ENCODE assay signal across 1 cellular context in genomic region chr20:23156842-23157423, GRCh38.
TF ChIP-seq lines count a peak whose summit lies in the region.

No MANE protein-coding gene starts in this region.

TF ChIP-seq in IMR-90, 13 proteins besides CTCF, POLR2A, EP300 and RAD21 (continued from another document):
- TF ChIP-seq, protein P1, sequence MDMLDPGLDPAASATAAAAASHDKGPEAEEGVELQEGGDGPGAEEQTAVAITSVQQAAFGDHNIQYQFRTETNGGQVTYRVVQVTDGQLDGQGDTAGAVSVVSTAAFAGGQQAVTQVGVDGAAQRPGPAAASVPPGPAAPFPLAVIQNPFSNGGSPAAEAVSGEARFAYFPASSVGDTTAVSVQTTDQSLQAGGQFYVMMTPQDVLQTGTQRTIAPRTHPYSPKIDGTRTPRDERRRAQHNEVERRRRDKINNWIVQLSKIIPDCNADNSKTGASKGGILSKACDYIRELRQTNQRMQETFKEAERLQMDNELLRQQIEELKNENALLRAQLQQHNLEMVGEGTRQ (IDR thresholded peaks at IDR 0.05; ENCODE audit: low read depth, low read length), result no peak
- TF ChIP-seq ELK1 (IDR thresholded peaks at IDR 0.05; ENCODE audit: borderline replicate concordance, low read depth, low read length) (no peak), MAZ (IDR thresholded peaks at IDR 0.05; ENCODE audit: borderline replicate concordance, low read depth, low read length) (no peak), MXI1 (IDR thresholded peaks at IDR 0.05; ENCODE audit: borderline replicate concordance, low read depth, low read length) (no peak), RFX5 (IDR thresholded peaks at IDR 0.05; ENCODE audit: low read depth, low read length) (no peak), CEBPB (IDR thresholded peaks at IDR 0.05; ENCODE audit: low read depth, low read length) (no peak)
